In genomic region chr3:6179761-6180160, GRCh38 we compare ENCODE assay signal across 27 cellular contexts.
"Had no signal": no experiment of that assay in that cellular context is flagged by ENCODE, and none has a peak within 500 bp of the region (broad histone marks: within the 10 kb centered on the region; RNA-seq: fewer than 3 reads in every experiment).

No MANE protein-coding gene starts in this region.

- H3K27me3 ChIP-seq: breast epithelium, gastroesophageal sphincter, hepatocyte, pancreas, sigmoid colon, vagina had no signal

- FAIRE-seq: endometrium, keratinocyte, pancreas, small intestine had no signal

- H3K36me3 ChIP-seq: breast epithelium, gastroesophageal sphincter, pancreas, prostate gland, sigmoid colon, vagina, WERI-Rb-1 had no signal

- H3K4me1 ChIP-seq: breast epithelium, gastroesophageal sphincter, pancreas, prostate gland, sigmoid colon, vagina had no signal

- DNase-seq: activated CD4-positive, alpha-beta memory T cell treated with anti-CD3 and anti-CD28 coated beads, Interleukin-2, amount 10 ng/mL, durations not matched to agents 7 days and 5 days; activated CD4-positive, alpha-beta T cell treated with anti-CD3 and anti-CD28 coated beads for 48 hours; activated CD8-positive, alpha-beta memory T cell treated with anti-CD3 and anti-CD28 coated beads, Interleukin-2, amount 50 U/mL, for 48 hours; activated naive CD8-positive, alpha-beta T cell treated with anti-CD3 and anti-CD28 coated beads, Interleukin-2, amount 50 U/mL, for 24 hours; activated T-cell treated with anti-CD3 and anti-CD28 coated beads, Interleukin-2, amount 50 U/mL, for 4 hours; dermis blood vessel endothelial cell; effector CD4-positive, alpha-beta T cell; left colon; mammary epithelial cell; naive B cell; nephron progenitor cell; nucleus accumbens; pancreas; sigmoid colon; small intestine; stimulated activated CD4-positive, alpha-beta T cell treated with anti-CD3 and anti-CD28 coated beads, Interleukin-4, amount 100 ng/mL, for 4 hours; stimulated activated CD8-positive, alpha-beta memory T cell treated with anti-CD3 and anti-CD28 coated beads, Interleukin-4, amount 100 ng/mL, for 48 hours; stimulated activated naive CD8-positive, alpha-beta T cell treated with anti-CD3 and anti-CD28 coated beads, Interleukin-15, amount 100 ng/mL, for 72 hours; substantia nigra; WERI-Rb-1 had no signal

- H3K4me2 ChIP-seq: hepatocyte had no signal

- H2AFZ ChIP-seq: hepatocyte had no signal

- H3K27ac ChIP-seq: breast epithelium, gastroesophageal sphincter, hepatocyte, pancreas, prostate gland, sigmoid colon, vagina, WERI-Rb-1 had no signal

- H3K9me3 ChIP-seq: breast epithelium, pancreas, prostate gland, sigmoid colon, vagina had no signal

- H3K4me3 ChIP-seq: breast epithelium, gastroesophageal sphincter, hepatocyte, pancreas, prostate gland, sigmoid colon, vagina had no signal
